In genomic region chr2:105906481-105906880, GRCh38 we compare ENCODE assay signal across 19 cellular contexts.
DNase-seq lines count a peak whose midpoint lies in the region; ATAC-seq and TF ChIP-seq lines count a peak whose summit lies in the region.
"Had no signal": no experiment of that assay in that cellular context is flagged by ENCODE, and none has a peak within 500 bp of the region (broad histone marks: within the 10 kb centered on the region; RNA-seq: fewer than 3 reads in every experiment).

No MANE protein-coding gene starts in this region.

- peaks cover 5 to 8% (median 6%) of the 10 kb centered on the region in 3 donors for H3K36me3 Mint-ChIP-seq in CD8-positive, alpha-beta memory T cell
- peaks cover 4% of the 10 kb centered on the region for H3K36me3 Mint-ChIP-seq in activated naive CD8-positive, alpha-beta T cell treated with anti-CD3 and anti-CD28 coated beads, Interleukin-2, amount 50 U/mL, for 24 hours (ENCODE audit: low read depth)
- peaks cover 11% of the 10 kb centered on the region for H3K36me3 Mint-ChIP-seq in stimulated activated memory B cell treated with anti-CD40 and anti-IgM and Interleukin-4, amounts not matched to agents 10 μg/mL and 1 μg/mL and 100 μg/mL, for 72 hours

- no peaks in the 10 kb centered on the region for H4K20me1 ChIP-seq in Loucy (ENCODE audit: insufficient read depth, low read length, poor library complexity, severe bottlenecking)

- H3K4me1 Mint-ChIP-seq in CD8-positive, alpha-beta memory T cell = peaks cover 40 to 67% (median 46%) of the 10 kb centered on the region in 3 donors
- H3K4me1 Mint-ChIP-seq in activated naive CD8-positive, alpha-beta T cell treated with anti-CD3 and anti-CD28 coated beads, Interleukin-2, amount 50 U/mL, for 24 hours = peaks cover 55% of the 10 kb centered on the region
- peaks cover 43% of the 10 kb centered on the region for H3K4me1 Mint-ChIP-seq in stimulated activated memory B cell treated with anti-CD40 and anti-IgM and Interleukin-4, amounts not matched to agents 10 μg/mL and 1 μg/mL and 100 μg/mL, for 72 hours

- POLR2A ChIA-PET in CD8-positive, alpha-beta memory T cell (lab: Charles Lee) = interaction anchor here (1.4 kb wide), 1 partner anchor 20 kb away, joined by 5 read pairs; no protein-coding TSS in a partner anchor

- H3K79me2 ChIP-seq in Loucy (ENCODE audit: insufficient read depth, low read length) = no peaks in the 10 kb centered on the region

- no peaks in the 10 kb centered on the region for H3F3A ChIP-seq in Loucy (ENCODE audit: low read depth)

- ATAC-seq in activated naive CD8-positive, alpha-beta T cell treated with anti-CD3 and anti-CD28 coated beads, Interleukin-2, amount 50 U/mL, for 24 hours = peak; percentile 53
- no peak for ATAC-seq in stimulated activated memory B cell treated with anti-CD40 and anti-IgM and Interleukin-4, amounts not matched to agents 10 μg/mL and 1 μg/mL and 100 μg/mL, for 72 hours
- ATAC-seq: GM12878, Panc1 had no signal

- no peaks in the 10 kb centered on the region for H3K9me2 ChIP-seq in Loucy (replicated peaks; ENCODE audit: low read depth, low read length)

- H3K9me3 Mint-ChIP-seq in CD8-positive, alpha-beta memory T cell = peaks cover 0 to 2% (median 0%) of the 10 kb centered on the region in 5 donors
- H3K9me3 Mint-ChIP-seq in activated naive CD8-positive, alpha-beta T cell treated with anti-CD3 and anti-CD28 coated beads, Interleukin-2, amount 50 U/mL, for 24 hours = peaks cover 7% of the 10 kb centered on the region
- H3K9me3 Mint-ChIP-seq in stimulated activated memory B cell treated with anti-CD40 and anti-IgM and Interleukin-4, amounts not matched to agents 10 μg/mL and 1 μg/mL and 100 μg/mL, for 72 hours = peaks cover 8% of the 10 kb centered on the region

- H3K4me1 ChIP-seq in CD8-positive, alpha-beta memory T cell (ENCODE audit: insufficient read depth, low read length) = peaks cover 19% of the 10 kb centered on the region
- H3K4me1 ChIP-seq in Loucy (ENCODE audit: insufficient read depth, low read length, poor library complexity, severe bottlenecking) = peaks cover 35% of the 10 kb centered on the region
- H3K4me1 ChIP-seq: Caco-2 had no signal

- H3K4me3 ChIP-seq in CD8-positive, alpha-beta memory T cell (ENCODE audit: low read length) = no peak overlapping the region
- H3K4me3 ChIP-seq in Loucy (ENCODE audit: low read length, poor library complexity, severe bottlenecking) = peak overlapping the region; percentile 4
- H3K4me3 ChIP-seq: GM12878, SJCRH30 had no signal

- H3K4me2 ChIP-seq in Loucy (ENCODE audit: low read depth, low read length, poor library complexity, severe bottlenecking) = peak overlapping the region; percentile 51
- H3K4me2 ChIP-seq: KMS-11 had no signal

- peak overlapping the region; percentile 7; the same call in 1 of the 2 replicates for H2AFZ ChIP-seq in Loucy (ENCODE audit: low read length)

- no peak overlapping the region for H3K9ac ChIP-seq in Loucy (ENCODE audit: low read depth, low read length, poor library complexity, severe bottlenecking)
- H3K9ac ChIP-seq: KMS-11 had no signal

- H3K36me3 ChIP-seq in CD8-positive, alpha-beta memory T cell (ENCODE audit: insufficient read depth, low read length) = no peaks in the 10 kb centered on the region
- H3K36me3 ChIP-seq in Loucy (ENCODE audit: insufficient read depth, low read length) = no peaks in the 10 kb centered on the region
- H3K36me3 ChIP-seq: SJCRH30 had no signal

- no peak for DNase-seq in CD8-positive, alpha-beta memory T cell
- DNase-seq in activated naive CD8-positive, alpha-beta T cell treated with anti-CD3 and anti-CD28 coated beads, Interleukin-2, amount 50 U/mL, for 24 hours = no peak
- DNase-seq in NCI-H2081 treated with DMSO at 0.1 percent for 48 hours (lab: John Stamatoyannopoulos, UW) = no peak
- no peak for DNase-seq in retina
- no peak for DNase-seq in middle frontal gyrus (ENCODE audit: extremely low spot score, low spot score)
- DNase-seq: ACHN, C1 segment of cervical spinal cord, Caco-2, EL, GOT3, NCI-H1436, NCI-H1930, NCI-H526, SJCRH30 had no signal

- H3K4me3 Mint-ChIP-seq in CD8-positive, alpha-beta memory T cell = peak overlapping the region in 4 of 7 donors; percentile 4 to 21 (median 12)
- H3K4me3 Mint-ChIP-seq in activated naive CD8-positive, alpha-beta T cell treated with anti-CD3 and anti-CD28 coated beads, Interleukin-2, amount 50 U/mL, for 24 hours = no peak overlapping the region
- no peak overlapping the region for H3K4me3 Mint-ChIP-seq in stimulated activated memory B cell treated with anti-CD40 and anti-IgM and Interleukin-4, amounts not matched to agents 10 μg/mL and 1 μg/mL and 100 μg/mL, for 72 hours

- H3K27ac ChIP-seq in CD8-positive, alpha-beta memory T cell (ENCODE audit: low read depth, low read length) = no peak overlapping the region
- H3K27ac ChIP-seq: KMS-11, SJCRH30 had no signal

- no peaks in the 10 kb centered on the region for H3K27me3 ChIP-seq in CD8-positive, alpha-beta memory T cell (ENCODE audit: insufficient read depth, low read length, poor library complexity, severe bottlenecking)
- H3K27me3 ChIP-seq in Loucy (ENCODE audit: insufficient read depth, low read length, poor library complexity, severe bottlenecking) = no peaks in the 10 kb centered on the region
- H3K27me3 ChIP-seq: SJCRH30 had no signal

- H3K27me3 Mint-ChIP-seq in CD8-positive, alpha-beta memory T cell = peaks cover 0 to 1% of the 10 kb centered on the region in 2 donors
- H3K27me3 Mint-ChIP-seq in activated naive CD8-positive, alpha-beta T cell treated with anti-CD3 and anti-CD28 coated beads, Interleukin-2, amount 50 U/mL, for 24 hours = no peaks in the 10 kb centered on the region
- no peaks in the 10 kb centered on the region for H3K27me3 Mint-ChIP-seq in stimulated activated memory B cell treated with anti-CD40 and anti-IgM and Interleukin-4, amounts not matched to agents 10 μg/mL and 1 μg/mL and 100 μg/mL, for 72 hours

- peak overlapping the region in 6 of 8 donors; percentile 18 to 58 (median 24) for H3K27ac Mint-ChIP-seq in CD8-positive, alpha-beta memory T cell
- H3K27ac Mint-ChIP-seq in activated naive CD8-positive, alpha-beta T cell treated with anti-CD3 and anti-CD28 coated beads, Interleukin-2, amount 50 U/mL, for 24 hours = peak overlapping the region; percentile 65
- H3K27ac Mint-ChIP-seq in stimulated activated memory B cell treated with anti-CD40 and anti-IgM and Interleukin-4, amounts not matched to agents 10 μg/mL and 1 μg/mL and 100 μg/mL, for 72 hours = peak overlapping the region; percentile 80

- TF ChIP-seq CTCF in Loucy (conservative IDR thresholded peaks at IDR 0.05; ENCODE audit: low read length) = no peak

- no peaks in the 10 kb centered on the region for H3K9me3 ChIP-seq in CD8-positive, alpha-beta memory T cell (ENCODE audit: low read length)
- no peaks in the 10 kb centered on the region; the same call in 1 of the 2 replicates for H3K9me3 ChIP-seq in Loucy (ENCODE audit: insufficient read depth, low read depth, low read length)
- H3K9me3 ChIP-seq: Caco-2, SJCRH30 had no signal

- CTCF ChIA-PET in CD8-positive, alpha-beta memory T cell (lab: Charles Lee) = interaction anchor here (0.6 to 0.9 kb wide), 2 partner anchors 10 to 330 kb away, joined by 3 to 4 read pairs; no protein-coding TSS in a partner anchor

Comparison
In these comparisons a context has a peak if more than half of its experiments do, and no peak if none do; other contexts are left out.
1. H3K27ac Mint-ChIP-seq: peak in every context shown above with its lines; median percentile 80 in stimulated activated memory B cell treated with anti-CD40 and anti-IgM and Interleukin-4, amounts not matched to agents 10 μg/mL and 1 μg/mL and 100 μg/mL, for 72 hours; 65 in activated naive CD8-positive, alpha-beta T cell treated with anti-CD3 and anti-CD28 coated beads, Interleukin-2, amount 50 U/mL, for 24 hours; 24 in CD8-positive, alpha-beta memory T cell.
2. H3K4me3 Mint-ChIP-seq: peak in CD8-positive, alpha-beta memory T cell (4 of 7); none in activated naive CD8-positive, alpha-beta T cell treated with anti-CD3 and anti-CD28 coated beads, Interleukin-2, amount 50 U/mL, for 24 hours (single experiment) and stimulated activated memory B cell treated with anti-CD40 and anti-IgM and Interleukin-4, amounts not matched to agents 10 μg/mL and 1 μg/mL and 100 μg/mL, for 72 hours (single experiment).